18 cellular contexts compared by ENCODE assay signal in the genomic region with DNA sequence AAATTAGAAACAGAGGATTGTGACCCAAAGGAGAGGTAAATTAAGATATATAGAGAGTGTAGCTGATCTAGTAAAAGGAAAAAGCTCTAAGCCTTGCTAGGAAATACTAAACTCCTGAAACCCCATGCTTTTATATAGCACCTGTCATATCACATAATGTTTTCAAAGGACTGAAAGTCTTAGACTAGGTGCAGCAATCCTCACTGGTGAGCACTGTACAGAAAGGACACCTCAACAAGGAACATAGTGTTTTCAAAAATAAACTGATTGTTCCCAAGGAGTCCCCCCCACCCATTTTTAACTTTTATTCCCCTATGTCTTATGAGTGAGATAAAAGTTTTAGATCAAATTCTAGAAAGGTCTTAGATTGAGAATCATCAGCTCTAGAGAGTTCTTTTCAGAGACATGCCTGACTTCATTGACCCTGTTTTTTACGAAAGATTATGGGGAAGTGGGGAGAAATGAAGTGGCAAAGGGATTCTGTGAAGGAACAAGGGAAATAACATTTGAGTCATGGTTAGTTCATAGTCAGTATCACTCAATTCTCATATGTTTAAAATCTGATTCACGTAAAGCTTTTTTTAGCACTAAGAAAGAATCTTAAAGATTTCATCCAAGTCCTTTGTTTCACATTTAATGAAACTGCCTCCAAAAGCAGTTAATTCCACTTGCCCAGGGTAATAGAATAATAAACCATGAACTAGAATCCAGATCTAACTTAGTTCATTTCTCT.
DNase-seq lines count a peak whose midpoint lies in the region; ATAC-seq and TF ChIP-seq lines count a peak whose summit lies in the region.
"Had no signal": no experiment of that assay in that cellular context is flagged by ENCODE, and none has a peak within 500 bp of the region (broad histone marks: within the 10 kb centered on the region; RNA-seq: fewer than 3 reads in every experiment).

No MANE protein-coding gene starts in this region.

- CTCF ChIA-PET in activated CD4-positive, alpha-beta T cell treated with anti-CD3 and anti-CD28 coated beads for 36 hours (lab: Charles Lee), result interaction anchor here (1.2 kb wide), 1 partner anchor 49 kb away, joined by 4 read pairs; no protein-coding TSS in a partner anchor
- CTCF ChIA-PET in A673 (lab: Charles Lee), result no interaction called here

- peaks cover 7% of the 10 kb centered on the region for H3K36me3 Mint-ChIP-seq in activated CD4-positive, alpha-beta T cell treated with anti-CD3 and anti-CD28 coated beads for 36 hours (ENCODE audit: low read depth)

- intact Hi-C loops in activated CD4-positive, alpha-beta T cell treated with anti-CD3 and anti-CD28 coated beads for 36 hours (cut with DNase I, micrococcal nuclease), result loop anchor here in 1 of 2 experiments (5.0 kb wide), 1 partner anchor 627 kb away; no protein-coding TSS in a partner anchor
- intact Hi-C loops in esophagus muscularis mucosa (cut with DNase I), result loop anchor here (10.0 kb wide), 1 partner anchor 125 kb away; no protein-coding TSS in a partner anchor
- intact Hi-C loops in A673 (cut with micrococcal nuclease; ENCODE audit: unreplicated experiment), result no loop called here

- BruUV-seq in A673 (replicated peaks; lab: Mats Ljungman, UMichigan), result no TSS peak

- POLR2A ChIA-PET in activated CD4-positive, alpha-beta T cell treated with anti-CD3 and anti-CD28 coated beads for 36 hours (lab: Charles Lee), result no interaction called here
- POLR2A ChIA-PET in A673 (lab: Charles Lee; ENCODE audit: low non-redundant PET), result no interaction called here

- H3K27me3 Mint-ChIP-seq in activated CD4-positive, alpha-beta T cell treated with anti-CD3 and anti-CD28 coated beads for 36 hours, result no peaks in the 10 kb centered on the region

- no peak overlapping the region for H3K4me3 Mint-ChIP-seq in activated CD4-positive, alpha-beta T cell treated with anti-CD3 and anti-CD28 coated beads for 36 hours

- TF ChIP-seq EP300 in esophagus muscularis mucosa (IDR thresholded peaks at IDR 0.05), result no peak

- peaks cover 34% of the 10 kb centered on the region for H3K4me1 ChIP-seq in SJSA1 (replicated peaks)
- H3K4me1 ChIP-seq in esophagus muscularis mucosa, result peaks cover 0 to 60% (median 47%) of the 10 kb centered on the region in 4 donors
- H3K4me1 ChIP-seq in skeletal muscle satellite cell (ENCODE audit: control insufficient read depth, insufficient read depth, low read length), result peaks cover 64% of the 10 kb centered on the region
- peaks cover 8% of the 10 kb centered on the region for H3K4me1 ChIP-seq in A673 (ENCODE audit: insufficient read depth, low read length, poor library complexity, severe bottlenecking)
- H3K4me1 ChIP-seq: psoas muscle, thyroid gland had no signal

- TF ChIP-seq CTCF in esophagus muscularis mucosa (IDR thresholded peaks at IDR 0.05), result no peak
- TF ChIP-seq CTCF in A673 (conservative IDR thresholded peaks at IDR 0.05; ENCODE audit: low read depth, low read length), result no peak

- peak overlapping the region; percentile 87 for H3K9ac ChIP-seq in skeletal muscle satellite cell (ENCODE audit: low read depth, low read length)

- peak overlapping the region; percentile 35 for H3K27ac Mint-ChIP-seq in activated CD4-positive, alpha-beta T cell treated with anti-CD3 and anti-CD28 coated beads for 36 hours

- no peak for ATAC-seq in activated CD4-positive, alpha-beta T cell treated with anti-CD3 and anti-CD28 coated beads for 36 hours
- no peak for ATAC-seq in HG03139 (IDR thresholded peaks at IDR 0.05; ENCODE audit: unreplicated experiment)
- ATAC-seq: A549, psoas muscle had no signal

- H3K36me3 ChIP-seq in SJSA1, result no peaks in the 10 kb centered on the region
- no peaks in the 10 kb centered on the region for H3K36me3 ChIP-seq in esophagus muscularis mucosa
- no peaks in the 10 kb centered on the region for H3K36me3 ChIP-seq in skeletal muscle satellite cell (ENCODE audit: insufficient read depth, low read length)
- no peaks in the 10 kb centered on the region for H3K36me3 ChIP-seq in A673 (ENCODE audit: insufficient read depth, low read length, poor library complexity, severe bottlenecking)
- H3K36me3 ChIP-seq: thyroid gland had no signal

- H3K27me3 ChIP-seq in SJSA1 (replicated peaks) (no peaks in the 10 kb centered on the region), esophagus muscularis mucosa (no peaks in the 10 kb centered on the region), skeletal muscle satellite cell (ENCODE audit: control insufficient read depth, insufficient read depth, low read length) (no peaks in the 10 kb centered on the region), A673 (replicated peaks; ENCODE audit: insufficient read depth, low read depth, low read length, poor library complexity) (no peaks in the 10 kb centered on the region)
- H3K27me3 ChIP-seq: hepatocyte, thyroid gland had no signal

- TF ChIP-seq POLR2A in esophagus muscularis mucosa (IDR thresholded peaks at IDR 0.05; ENCODE audit: low read depth), result no peak

- H3K4me2 ChIP-seq in skeletal muscle satellite cell (ENCODE audit: low read length), result peak overlapping the region; percentile 73
- H3K4me2 ChIP-seq: A549, hepatocyte had no signal

- 36% methylated on average over 2 of the region's 2 CpGs for WGBS in esophagus muscularis mucosa

- no peak for DNase-seq in activated CD4-positive, alpha-beta T cell treated with anti-CD3 and anti-CD28 coated beads for 36 hours
- no peak for DNase-seq in activated CD4-positive, alpha-beta T cell treated with anti-CD3 and anti-CD28 coated beads, Interleukin-2, amount 50 U/mL, for 48 hours
- peak in 1 of 2 experiments; percentile 51 for DNase-seq in SJSA1 (ENCODE audit: low read depth in 1 of 2, low spot score in 2 of 2)
- DNase-seq in esophagus muscularis mucosa (ENCODE audit: extremely low spot score), result no peak
- no peak for DNase-seq in SKM-1 (lab: John Stamatoyannopoulos, UW; ENCODE audit: unreplicated experiment)
- no peak for DNase-seq in A673 (ENCODE audit: low spot score)
- DNase-seq: activated CD4-positive, alpha-beta T cell treated with anti-CD3 and anti-CD28 coated beads for 48 hours; activated gamma-delta T cell treated with Interleukin-2 at 50 U/mL for 16 hours; cortex of kidney; NCI-H1092; NCI-H526 treated with DMSO at 0.1 percent for 48 hours; psoas muscle; SW 1271; thyroid gland had no signal

- peak overlapping the region; percentile 51 for H3K27ac ChIP-seq in SJSA1
- peak overlapping the region; percentile 63 to 71 (median 66) for H3K27ac ChIP-seq in esophagus muscularis mucosa (replicated peaks in 1 of 4)
- H3K27ac ChIP-seq in A673 (ENCODE audit: low read depth, low read length, poor library complexity, severe bottlenecking), result no peak overlapping the region
- H3K27ac ChIP-seq: A549, hepatocyte, psoas muscle, thyroid gland had no signal

- peaks cover 6% of the 10 kb centered on the region for H3K9me3 Mint-ChIP-seq in activated CD4-positive, alpha-beta T cell treated with anti-CD3 and anti-CD28 coated beads for 36 hours (ENCODE audit: low read depth)

- peaks cover 26% of the 10 kb centered on the region for H3K4me1 Mint-ChIP-seq in activated CD4-positive, alpha-beta T cell treated with anti-CD3 and anti-CD28 coated beads for 36 hours

- H3K9me3 ChIP-seq in SJSA1 (replicated peaks) (no peaks in the 10 kb centered on the region), esophagus muscularis mucosa (peaks cover 0 to 6% (median 0%) of the 10 kb centered on the region in 4 donors), skeletal muscle satellite cell (replicated peaks; ENCODE audit: low read length) (no peaks in the 10 kb centered on the region), A673 (ENCODE audit: low read depth, low read length, poor library complexity, severe bottlenecking) (no peaks in the 10 kb centered on the region)
- H3K9me3 ChIP-seq: thyroid gland had no signal

- H3K4me3 ChIP-seq in SJSA1, result no peak overlapping the region
- H3K4me3 ChIP-seq in esophagus muscularis mucosa, result no peak overlapping the region
- peak overlapping the region; percentile 34 for H3K4me3 ChIP-seq in skeletal muscle satellite cell (ENCODE audit: low read length)
- no peak overlapping the region for H3K4me3 ChIP-seq in A673 (ENCODE audit: low read depth, low read length, poor library complexity, severe bottlenecking)
- H3K4me3 ChIP-seq: A549, hepatocyte, psoas muscle, thyroid gland had no signal
